2 cellular contexts compared by ENCODE assay signal in the genomic region with DNA sequence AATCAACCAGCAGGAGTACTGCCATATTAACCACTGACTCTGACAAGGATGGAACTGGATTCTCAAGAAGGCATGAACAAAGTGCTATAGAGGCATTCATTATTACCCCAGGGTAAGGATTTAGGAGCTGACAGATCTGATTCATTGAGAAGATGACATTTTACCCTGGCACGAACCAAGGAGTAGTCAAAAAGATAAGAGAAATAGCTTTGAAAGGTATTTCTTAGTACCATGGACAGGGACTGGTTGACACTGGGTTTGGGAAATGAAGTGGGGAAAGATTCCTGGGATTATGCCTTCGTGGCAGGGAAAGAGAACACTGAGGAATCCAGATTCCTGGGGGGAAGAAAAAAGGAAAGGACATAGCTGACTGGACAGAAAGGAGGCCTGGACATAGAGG.
A peak's percentile ranks its signal among the peaks of the same experiment; 100 is the strongest.
TF ChIP-seq lines count a peak whose summit lies in the region.

No MANE protein-coding gene starts in this region.

TF ChIP-seq in Ishikawa, 13 proteins besides CTCF, POLR2A, EP300 and RAD21 (continued from another document):
- TF ChIP-seq, protein P1, sequence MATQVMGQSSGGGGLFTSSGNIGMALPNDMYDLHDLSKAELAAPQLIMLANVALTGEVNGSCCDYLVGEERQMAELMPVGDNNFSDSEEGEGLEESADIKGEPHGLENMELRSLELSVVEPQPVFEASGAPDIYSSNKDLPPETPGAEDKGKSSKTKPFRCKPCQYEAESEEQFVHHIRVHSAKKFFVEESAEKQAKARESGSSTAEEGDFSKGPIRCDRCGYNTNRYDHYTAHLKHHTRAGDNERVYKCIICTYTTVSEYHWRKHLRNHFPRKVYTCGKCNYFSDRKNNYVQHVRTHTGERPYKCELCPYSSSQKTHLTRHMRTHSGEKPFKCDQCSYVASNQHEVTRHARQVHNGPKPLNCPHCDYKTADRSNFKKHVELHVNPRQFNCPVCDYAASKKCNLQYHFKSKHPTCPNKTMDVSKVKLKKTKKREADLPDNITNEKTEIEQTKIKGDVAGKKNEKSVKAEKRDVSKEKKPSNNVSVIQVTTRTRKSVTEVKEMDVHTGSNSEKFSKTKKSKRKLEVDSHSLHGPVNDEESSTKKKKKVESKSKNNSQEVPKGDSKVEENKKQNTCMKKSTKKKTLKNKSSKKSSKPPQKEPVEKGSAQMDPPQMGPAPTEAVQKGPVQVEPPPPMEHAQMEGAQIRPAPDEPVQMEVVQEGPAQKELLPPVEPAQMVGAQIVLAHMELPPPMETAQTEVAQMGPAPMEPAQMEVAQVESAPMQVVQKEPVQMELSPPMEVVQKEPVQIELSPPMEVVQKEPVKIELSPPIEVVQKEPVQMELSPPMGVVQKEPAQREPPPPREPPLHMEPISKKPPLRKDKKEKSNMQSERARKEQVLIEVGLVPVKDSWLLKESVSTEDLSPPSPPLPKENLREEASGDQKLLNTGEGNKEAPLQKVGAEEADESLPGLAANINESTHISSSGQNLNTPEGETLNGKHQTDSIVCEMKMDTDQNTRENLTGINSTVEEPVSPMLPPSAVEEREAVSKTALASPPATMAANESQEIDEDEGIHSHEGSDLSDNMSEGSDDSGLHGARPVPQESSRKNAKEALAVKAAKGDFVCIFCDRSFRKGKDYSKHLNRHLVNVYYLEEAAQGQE (IDR thresholded peaks at IDR 0.05; ENCODE audit: low read depth), result peak; percentile 86
TF ChIP-seq in Ishikawa: peak in this region for 1.

TF ChIP-seq in K562, 482 proteins besides CTCF, POLR2A, EP300 and RAD21:
- TF ChIP-seq, protein P2, sequence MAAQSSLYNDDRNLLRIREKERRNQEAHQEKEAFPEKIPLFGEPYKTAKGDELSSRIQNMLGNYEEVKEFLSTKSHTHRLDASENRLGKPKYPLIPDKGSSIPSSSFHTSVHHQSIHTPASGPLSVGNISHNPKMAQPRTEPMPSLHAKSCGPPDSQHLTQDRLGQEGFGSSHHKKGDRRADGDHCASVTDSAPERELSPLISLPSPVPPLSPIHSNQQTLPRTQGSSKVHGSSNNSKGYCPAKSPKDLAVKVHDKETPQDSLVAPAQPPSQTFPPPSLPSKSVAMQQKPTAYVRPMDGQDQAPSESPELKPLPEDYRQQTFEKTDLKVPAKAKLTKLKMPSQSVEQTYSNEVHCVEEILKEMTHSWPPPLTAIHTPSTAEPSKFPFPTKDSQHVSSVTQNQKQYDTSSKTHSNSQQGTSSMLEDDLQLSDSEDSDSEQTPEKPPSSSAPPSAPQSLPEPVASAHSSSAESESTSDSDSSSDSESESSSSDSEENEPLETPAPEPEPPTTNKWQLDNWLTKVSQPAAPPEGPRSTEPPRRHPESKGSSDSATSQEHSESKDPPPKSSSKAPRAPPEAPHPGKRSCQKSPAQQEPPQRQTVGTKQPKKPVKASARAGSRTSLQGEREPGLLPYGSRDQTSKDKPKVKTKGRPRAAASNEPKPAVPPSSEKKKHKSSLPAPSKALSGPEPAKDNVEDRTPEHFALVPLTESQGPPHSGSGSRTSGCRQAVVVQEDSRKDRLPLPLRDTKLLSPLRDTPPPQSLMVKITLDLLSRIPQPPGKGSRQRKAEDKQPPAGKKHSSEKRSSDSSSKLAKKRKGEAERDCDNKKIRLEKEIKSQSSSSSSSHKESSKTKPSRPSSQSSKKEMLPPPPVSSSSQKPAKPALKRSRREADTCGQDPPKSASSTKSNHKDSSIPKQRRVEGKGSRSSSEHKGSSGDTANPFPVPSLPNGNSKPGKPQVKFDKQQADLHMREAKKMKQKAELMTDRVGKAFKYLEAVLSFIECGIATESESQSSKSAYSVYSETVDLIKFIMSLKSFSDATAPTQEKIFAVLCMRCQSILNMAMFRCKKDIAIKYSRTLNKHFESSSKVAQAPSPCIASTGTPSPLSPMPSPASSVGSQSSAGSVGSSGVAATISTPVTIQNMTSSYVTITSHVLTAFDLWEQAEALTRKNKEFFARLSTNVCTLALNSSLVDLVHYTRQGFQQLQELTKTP (IDR thresholded peaks at IDR 0.05; ENCODE audit: low read depth in 1 of 2, partially characterized antibody in 2 of 2), result peak in 1 of 2 experiments; percentile 22
- TF ChIP-seq, protein P1 (CRISPR knock-in tag; IDR thresholded peaks at IDR 0.05; ENCODE audit: low read depth), result 0 out of 2 replicates have a peak, but pooled peaks have one; percentile 57
- TF ChIP-seq MIER1 (IDR thresholded peaks at IDR 0.05; ENCODE audit: low read depth) (peak; percentile 83), ZBTB17 (CRISPR knock-in tag; IDR thresholded peaks at IDR 0.05) (no peak), EHMT2 (IDR thresholded peaks at IDR 0.05) (peak; percentile 89)
